Comparison of ENCODE assay signal across 16 cellular contexts in the genomic region with DNA sequence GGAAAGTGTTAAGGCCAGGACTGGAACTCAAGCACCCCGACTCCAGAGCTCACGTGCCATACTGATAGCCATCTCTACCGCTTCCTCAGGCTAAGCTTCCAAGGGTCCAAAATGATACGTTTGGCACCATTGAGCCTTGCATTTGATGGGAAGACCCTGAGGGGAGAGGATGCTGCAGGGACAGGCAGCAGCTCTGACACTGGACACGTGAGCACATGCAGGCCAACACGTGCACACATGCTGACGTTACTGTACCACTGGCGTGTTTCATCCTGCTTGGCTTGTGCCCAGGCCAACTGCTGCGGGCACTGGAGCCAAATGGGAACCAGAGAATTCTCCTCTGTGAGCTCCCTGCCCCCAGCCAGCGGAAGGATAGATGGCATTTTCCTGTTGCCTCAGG. TPM values are rescaled to one million over a fixed set of nuclear protein-coding genes. Genes with fewer than 3 reads are reported as not detected.
DNase-seq lines count a peak whose midpoint lies in the region; ATAC-seq and TF ChIP-seq lines count a peak whose summit lies in the region.
"Had no signal": no experiment of that assay in that cellular context is flagged by ENCODE, and none has a peak within 500 bp of the region (broad histone marks: within the 10 kb centered on the region; RNA-seq: fewer than 3 reads in every experiment).

No MANE protein-coding gene starts in this region.

- peaks cover 2% of the 10 kb centered on the region for H3K4me1 Mint-ChIP-seq in activated naive CD8-positive, alpha-beta T cell treated with anti-CD3 and anti-CD28 coated beads for 36 hours
- H3K4me1 Mint-ChIP-seq: activated B cell treated with CpG ODN at 0.5 μM for 24 hours had no signal

- peaks cover 5% of the 10 kb centered on the region; the same call in 1 of the 2 replicates for H3K4me1 ChIP-seq in BE2C
- no peaks in the 10 kb centered on the region for H3K4me1 ChIP-seq in effector memory CD4-positive, alpha-beta T cell (ENCODE audit: control insufficient read depth, insufficient read depth, low read length, poor library complexity, severe bottlenecking)
- H3K4me1 ChIP-seq: pancreas had no signal

- H3K4me3 ChIP-seq in BE2C (ENCODE audit: low read depth, low read length), result no peak overlapping the region
- no peak overlapping the region for H3K4me3 ChIP-seq in effector memory CD4-positive, alpha-beta T cell (ENCODE audit: insufficient read depth, low read depth, low read length, poor library complexity, severe bottlenecking)
- H3K4me3 ChIP-seq: pancreas had no signal

- H3K9me3 Mint-ChIP-seq in activated naive CD8-positive, alpha-beta T cell treated with anti-CD3 and anti-CD28 coated beads for 36 hours, result no peaks in the 10 kb centered on the region
- H3K9me3 Mint-ChIP-seq: activated B cell treated with CpG ODN at 0.5 μM for 24 hours had no signal

- TF ChIP-seq CTCF in BE2C (IDR thresholded peaks at IDR 0.05; ENCODE audit: low read depth, low read length), result no peak

- H3K27ac Mint-ChIP-seq in activated naive CD8-positive, alpha-beta T cell treated with anti-CD3 and anti-CD28 coated beads for 36 hours, result no peak overlapping the region
- H3K27ac Mint-ChIP-seq: activated B cell treated with CpG ODN at 0.5 μM for 24 hours had no signal

- no peaks in the 10 kb centered on the region for H3K9me3 ChIP-seq in BE2C
- H3K9me3 ChIP-seq in effector memory CD4-positive, alpha-beta T cell (ENCODE audit: control insufficient read depth, low read length), result no peaks in the 10 kb centered on the region
- H3K9me3 ChIP-seq: pancreas had no signal

- H3K27ac ChIP-seq in effector memory CD4-positive, alpha-beta T cell (ENCODE audit: insufficient read depth, low read length, poor library complexity, severe bottlenecking), result no peak overlapping the region
- H3K27ac ChIP-seq: pancreas had no signal

- no peak for ATAC-seq in GM21737 (IDR thresholded peaks at IDR 0.05; ENCODE audit: unreplicated experiment)
- ATAC-seq: HCT116 had no signal

- no peaks in the 10 kb centered on the region for H3K27me3 ChIP-seq in BE2C
- no peaks in the 10 kb centered on the region for H3K27me3 ChIP-seq in effector memory CD4-positive, alpha-beta T cell (replicated peaks; ENCODE audit: control insufficient read depth, insufficient read depth, low read length, poor library complexity, severe bottlenecking)
- H3K27me3 ChIP-seq: pancreas had no signal

- H3K4me3 Mint-ChIP-seq in activated naive CD8-positive, alpha-beta T cell treated with anti-CD3 and anti-CD28 coated beads for 36 hours, result no peak overlapping the region
- H3K4me3 Mint-ChIP-seq: activated B cell treated with CpG ODN at 0.5 μM for 24 hours had no signal

- H3K36me3 ChIP-seq in BE2C, result no peaks in the 10 kb centered on the region
- no peaks in the 10 kb centered on the region for H3K36me3 ChIP-seq in effector memory CD4-positive, alpha-beta T cell (ENCODE audit: control insufficient read depth, insufficient read depth, low read length)
- H3K36me3 ChIP-seq: pancreas had no signal

- DNase-seq in BE2C (peak; percentile 54), LHCN-M2 (ENCODE audit: low read depth) (peak; percentile 72), cerebellum (ENCODE audit: low spot score) (peak; percentile 82), mesenteric fat pad (ENCODE audit: low spot score) (peak; percentile 69), T1000 (lab: John Stamatoyannopoulos, UW) (no peak)
- DNase-seq in activated naive CD8-positive, alpha-beta T cell treated with anti-CD3 and anti-CD28 coated beads for 36 hours, result no peak
- DNase-seq in effector memory CD4-positive, alpha-beta T cell, result no peak
- DNase-seq: activated B cell treated with CpG ODN at 0.5 μM for 24 hours, activated gamma-delta T cell treated with Interleukin-2 at 50 U/mL for 16 hours, MV-4-11, NCI-H2227 treated with DMSO at 0.1 percent for 48 hours, pancreas had no signal

- no peaks in the 10 kb centered on the region for H3K27me3 Mint-ChIP-seq in activated naive CD8-positive, alpha-beta T cell treated with anti-CD3 and anti-CD28 coated beads for 36 hours
- H3K27me3 Mint-ChIP-seq: activated B cell treated with CpG ODN at 0.5 μM for 24 hours had no signal

- no peaks in the 10 kb centered on the region for H3K36me3 Mint-ChIP-seq in activated naive CD8-positive, alpha-beta T cell treated with anti-CD3 and anti-CD28 coated beads for 36 hours

RNA-seq across cellular contexts. Expression of gene FAT2, which starts 5.2 kb away (rescaled TPM):
- polyA plus RNA-seq in BE2C (2012; ENCODE audit: insufficient read depth, insufficient read length, low read depth), result 0.22 TPM
- total RNA-seq in LHCN-M2 (2014; rRNA removed) (0.13 TPM in 1 of 2 replicates, not detected in the other), cerebellum (24.0 TPM), mesenteric fat pad (0.51 TPM)
- polyA plus RNA-seq in LHCN-M2 (2012), result 0.07 TPM
- not detected for total RNA-seq in activated naive CD8-positive, alpha-beta T cell treated with anti-CD3 and anti-CD28 coated beads for 36 hours
- total RNA-seq: HT-29, OCI-LY7 had no signal

Comparison
In these comparisons a context has a peak if more than half of its experiments do, and no peak if none do; other contexts are left out.
1. DNase-seq: peak in BE2C (single experiment), LHCN-M2 (single experiment), cerebellum (single experiment) and mesenteric fat pad (single experiment); none in activated naive CD8-positive, alpha-beta T cell treated with anti-CD3 and anti-CD28 coated beads for 36 hours (single experiment), T1000 (single experiment) and effector memory CD4-positive, alpha-beta T cell (0 of 3).
2. RNA of gene FAT2, which starts 5.2 kb away (total RNA-seq): 24.0 TPM in cerebellum (single experiment); 0.51 TPM in mesenteric fat pad (single experiment), 0.13 TPM in LHCN-M2 and not detected in activated naive CD8-positive, alpha-beta T cell treated with anti-CD3 and anti-CD28 coated beads for 36 hours; every median in the first group is over 10 times any median in the second.